ENCODE assay signal across 18 cellular contexts in genomic region chr13:96769874-96770273, GRCh38.
DNase-seq lines count a peak whose midpoint lies in the region; ATAC-seq and TF ChIP-seq lines count a peak whose summit lies in the region.
"Had no signal": no experiment of that assay in that cellular context is flagged by ENCODE, and none has a peak within 500 bp of the region (broad histone marks: within the 10 kb centered on the region; RNA-seq: fewer than 3 reads in every experiment).

No MANE protein-coding gene starts in this region.

- no peak overlapping the region for H3K4me3 Mint-ChIP-seq in mesothelial cell of epicardium
- H3K4me3 Mint-ChIP-seq: CD14-positive monocyte; CD4-positive, alpha-beta memory T cell had no signal

- H3K4me1 ChIP-seq in HEK293 (ENCODE audit: control insufficient read depth, insufficient read depth, low read length) = no peaks in the 10 kb centered on the region
- H3K4me1 ChIP-seq: A549 had no signal

- peaks cover 56% of the 10 kb centered on the region for H3K4me1 Mint-ChIP-seq in mesothelial cell of epicardium
- H3K4me1 Mint-ChIP-seq: CD14-positive monocyte; CD4-positive, alpha-beta memory T cell had no signal

- H3K36me3 Mint-ChIP-seq in mesothelial cell of epicardium = no peaks in the 10 kb centered on the region
- H3K36me3 Mint-ChIP-seq: CD14-positive monocyte; CD4-positive, alpha-beta memory T cell had no signal

- H3K9me3 ChIP-seq in HEK293 (ENCODE audit: control insufficient read depth, insufficient read depth, low read depth, low read length) = no peaks in the 10 kb centered on the region
- H3K9me3 ChIP-seq: A549, BLaER1 had no signal

- ATAC-seq in HG02759 (IDR thresholded peaks at IDR 0.05; ENCODE audit: unreplicated experiment) = no peak
- ATAC-seq: A549, HCT116 had no signal

- CTCF ChIA-PET in HEK293 (lab: Yijun Ruan, JAX) = no interaction called here

- H3K9me3 Mint-ChIP-seq in mesothelial cell of epicardium = peaks cover 4% of the 10 kb centered on the region

- no peak overlapping the region for H3K4me3 ChIP-seq in HEK293 (ENCODE audit: low read depth, low read length)
- H3K4me3 ChIP-seq: A549, BLaER1 had no signal

- POLR2A ChIA-PET in HEK293 (lab: Yijun Ruan, JAX) = no interaction called here

- peak; percentile 13 for DNase-seq in DMS153 (lab: John Stamatoyannopoulos, UW)
- DNase-seq in DMS153 treated with DMSO at 0.1 percent for 48 hours (lab: John Stamatoyannopoulos, UW; ENCODE audit: unreplicated experiment) = no peak
- DNase-seq in amniotic epithelial cell (ENCODE audit: low read depth) = peak; percentile 56
- DNase-seq in mesothelial cell of epicardium (ENCODE audit: low spot score in 2 of 2, unreplicated experiment in 2 of 2) = no peak
- no peak for DNase-seq in Kasumi-1 (lab: John Stamatoyannopoulos, UW)
- DNase-seq in NCI-H2196 treated with DMSO at 0.1 percent for 48 hours (lab: John Stamatoyannopoulos, UW; ENCODE audit: unreplicated experiment) = no peak
- DNase-seq: AML-193; CD4-positive, alpha-beta memory T cell; GOT3; H7 had no signal

- H3K27ac Mint-ChIP-seq in mesothelial cell of epicardium = peak overlapping the region; percentile 26
- H3K27ac Mint-ChIP-seq: CD14-positive monocyte; CD4-positive, alpha-beta memory T cell had no signal

- no peak overlapping the region for H3K27ac ChIP-seq in HEK293 (ENCODE audit: extremely low read depth, low read depth, low read length)
- H3K27ac ChIP-seq: 22Rv1, A549, BLaER1, HL-60 had no signal

- TF ChIP-seq CTCF in HEK293 (tag by site-specific recombination; IDR thresholded peaks at IDR 0.05) (no peak), mesothelial cell of epicardium (IDR thresholded peaks at IDR 0.05; ENCODE audit: unreplicated experiment) (no peak)

- H3K36me3 ChIP-seq in HEK293 (ENCODE audit: control insufficient read depth in 2 of 2, insufficient read depth in 1 of 2, low read length in 2 of 2) = no peaks in the 10 kb centered on the region
- H3K36me3 ChIP-seq: BLaER1 had no signal

- peaks cover 9% of the 10 kb centered on the region for H3K27me3 Mint-ChIP-seq in mesothelial cell of epicardium (ENCODE audit: low read depth)
- H3K27me3 Mint-ChIP-seq: CD4-positive, alpha-beta memory T cell had no signal

TF ChIP-seq in HEK293, 187 proteins besides CTCF, POLR2A, EP300 and RAD21 (continues in another document):
- TF ChIP-seq ZNF843 (tag by site-specific recombination; IDR thresholded peaks at IDR 0.05) (peak; percentile 75; the same call in 1 of the 2 replicates), FEZF1 (tag by site-specific recombination; IDR thresholded peaks at IDR 0.05) (peak; percentile 79), ZBTB44 (tag by site-specific recombination; IDR thresholded peaks at IDR 0.05) (no peak), INSM2 (tag by site-specific recombination; IDR thresholded peaks at IDR 0.05) (no peak), BCL6B (tag by site-specific recombination; IDR thresholded peaks at IDR 0.05) (0 out of 2 replicates have a peak, but pooled peaks have one; percentile 21), ZNF747 (tag by site-specific recombination; IDR thresholded peaks at IDR 0.05) (no peak), ZNF391 (tag by site-specific recombination; IDR thresholded peaks at IDR 0.05; ENCODE audit: borderline replicate concordance, low read depth) (no peak), PRDM6 (tag by site-specific recombination; IDR thresholded peaks at IDR 0.05) (peak; percentile 56), ZNF513 (tag by site-specific recombination; IDR thresholded peaks at IDR 0.05) (no peak), ZBTB1 (tag by site-specific recombination; IDR thresholded peaks at IDR 0.05) (no peak), GLIS1 (tag by site-specific recombination; IDR thresholded peaks at IDR 0.05) (no peak), ZNF585B (tag by site-specific recombination; IDR thresholded peaks at IDR 0.05) (no peak), OVOL3 (tag by site-specific recombination; IDR thresholded peaks at IDR 0.05) (no peak), ZNF366 (tag by site-specific recombination; conservative IDR thresholded peaks at IDR 0.05) (no peak), ZBTB17 (tag by site-specific recombination; IDR thresholded peaks at IDR 0.05) (no peak), ZNF830 (tag by site-specific recombination; IDR thresholded peaks at IDR 0.05; ENCODE audit: low read depth) (no peak), PRDM4 (tag by site-specific recombination; IDR thresholded peaks at IDR 0.05) (0 out of 2 replicates have a peak, but pooled peaks have one; percentile 53), PRDM1 (tag by site-specific recombination; IDR thresholded peaks at IDR 0.05) (no peak)

Comparison
In these comparisons a context has a peak if more than half of its experiments do, and no peak if none do; other contexts are left out.
1. DNase-seq: peak in DMS153 (single experiment) and amniotic epithelial cell (single experiment); none in DMS153 treated with DMSO at 0.1 percent for 48 hours (single experiment), mesothelial cell of epicardium (0 of 2), Kasumi-1 (0 of 2) and NCI-H2196 treated with DMSO at 0.1 percent for 48 hours (single experiment).